In the genomic region with DNA sequence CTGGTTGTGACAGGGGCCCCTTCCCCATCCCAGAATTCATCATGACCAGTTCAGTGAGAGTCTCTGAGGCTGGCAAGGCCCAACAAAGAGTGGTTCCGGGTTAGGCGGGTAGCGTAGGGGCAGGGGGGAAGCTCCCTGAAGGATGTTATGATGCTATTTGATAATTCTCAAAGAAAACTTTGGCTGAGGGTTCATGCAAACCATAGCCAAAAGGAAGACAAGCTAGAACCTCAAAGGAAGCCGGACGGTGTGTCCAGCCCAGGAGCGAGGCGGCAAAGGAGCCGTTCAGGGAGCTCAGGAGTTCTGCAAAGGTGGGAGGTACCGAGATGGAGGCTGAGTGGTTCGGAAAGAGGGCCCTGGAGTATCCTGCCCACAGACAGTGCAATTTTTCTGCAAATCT, we compare ENCODE assay signal across 20 cellular contexts.
DNase-seq lines count a peak whose midpoint lies in the region; ATAC-seq, FAIRE-seq and TF ChIP-seq lines count a peak whose summit lies in the region.
"Had no signal": no experiment of that assay in that cellular context is flagged by ENCODE, and none has a peak within 500 bp of the region (broad histone marks: within the 10 kb centered on the region; RNA-seq: fewer than 3 reads in every experiment).

No MANE protein-coding gene starts in this region.

- peak; percentile 21 for DNase-seq in ecto neural progenitor cell (ENCODE audit: low spot score)
- peak; percentile 64 for DNase-seq in mesenteric fat pad (ENCODE audit: low spot score)
- no peak for DNase-seq in neuronal stem cell (ENCODE audit: low spot score)
- no peak for DNase-seq in NK-92 (lab: John Stamatoyannopoulos, UW; ENCODE audit: unreplicated experiment)
- DNase-seq in CD4-positive, alpha-beta T cell: no peak
- DNase-seq in GM12892 (ENCODE audit: insufficient read length): no peak
- no peak for DNase-seq in pons (ENCODE audit: low spot score)
- DNase-seq: ACHN; BE2C; C1 segment of cervical spinal cord; CD4-positive, CD25-positive, alpha-beta regulatory T cell; DMS153; DMS79; GDM1; GOT3; H7; HFFc6 had no signal

- H3K4me2 ChIP-seq in neuronal stem cell (ENCODE audit: insufficient read depth, low read length, poor library complexity, severe bottlenecking): no peak overlapping the region

- H2AK5ac ChIP-seq in neuronal stem cell (ENCODE audit: low read depth, low read length): no peak overlapping the region

- H4K91ac ChIP-seq in neuronal stem cell (ENCODE audit: low read depth, low read length, poor library complexity): no peak overlapping the region

- peak overlapping the region; percentile 20 for H3K18ac ChIP-seq in neuronal stem cell (ENCODE audit: low read length)

- no peak overlapping the region for H2BK15ac ChIP-seq in neuronal stem cell (ENCODE audit: low read length)

- no peak for ATAC-seq in CD4-positive, alpha-beta T cell (ENCODE audit: poor library complexity)
- ATAC-seq: HCT116 had no signal

- intact Hi-C loops in CD4-positive, alpha-beta T cell (cut with DNase I, micrococcal nuclease): no loop called here

- H3K9ac ChIP-seq in neuronal stem cell (ENCODE audit: low read depth, low read length, poor library complexity): no peak overlapping the region

- H3K23ac ChIP-seq in neuronal stem cell (ENCODE audit: low read depth, low read length, poor library complexity): no peak overlapping the region

- H2AFZ ChIP-seq in neuronal stem cell (ENCODE audit: low read length): no peak overlapping the region

- FAIRE-seq in GM12892 (lab: Jason Lieb, UNC): no peak
- FAIRE-seq: A204.1 had no signal

- no peak overlapping the region for H2BK12ac ChIP-seq in neuronal stem cell (ENCODE audit: low read length)

- no peak overlapping the region for H3K4ac ChIP-seq in neuronal stem cell (ENCODE audit: low read length)

- peaks cover 0 to 5% (median 0%) of the 10 kb centered on the region in 3 experiments for H3K27me3 ChIP-seq in neuronal stem cell (ENCODE audit: control insufficient read depth in 3 of 3, insufficient read depth in 3 of 3, low read depth in 1 of 3, low read length in 3 of 3)
- no peaks in the 10 kb centered on the region for H3K27me3 ChIP-seq in CD4-positive, alpha-beta T cell (ENCODE audit: control insufficient read depth, insufficient read depth, low read length)
- H3K27me3 ChIP-seq: BE2C had no signal

- H3K79me1 ChIP-seq in neuronal stem cell (ENCODE audit: low read depth, low read length): no peaks in the 10 kb centered on the region

- no CpG with 5 or more reads among the region's 10 CpGs for WGBS in neuronal stem cell (ENCODE audit: extremely low coverage in 2 of 2, insufficient read length in 2 of 2, insufficient replicate concordance in 1 of 2), 2 donors

- H3K36me3 Mint-ChIP-seq in CD4-positive, alpha-beta T cell (ENCODE audit: low read depth): no peaks in the 10 kb centered on the region
- H3K36me3 Mint-ChIP-seq: CD4-positive, CD25-positive, alpha-beta regulatory T cell had no signal

- peaks cover 0 to 1% of the 10 kb centered on the region in 2 donors for H3K4me1 ChIP-seq in neuronal stem cell (ENCODE audit: control insufficient read depth in 2 of 2, insufficient read depth in 1 of 2, low read depth in 1 of 2, low read length in 2 of 2)
- H3K4me1 ChIP-seq: BE2C had no signal

- no peak overlapping the region for H4K8ac ChIP-seq in neuronal stem cell (ENCODE audit: low read depth, low read length)

- H3K14ac ChIP-seq in neuronal stem cell (ENCODE audit: low read length): no peak overlapping the region

- H3K4me3 ChIP-seq in neuronal stem cell (ENCODE audit: low read length in 2 of 2): no peak overlapping the region

- no peak overlapping the region for H2BK5ac ChIP-seq in neuronal stem cell (ENCODE audit: low read length)

- no peak for TF ChIP-seq CTCF in CD4-positive, alpha-beta T cell (IDR thresholded peaks at IDR 0.05)

- H3K27ac Mint-ChIP-seq in CD4-positive, alpha-beta T cell: no peak overlapping the region
- H3K27ac Mint-ChIP-seq: CD4-positive, CD25-positive, alpha-beta regulatory T cell; HFFc6 had no signal

- POLR2A ChIA-PET in CD4-positive, alpha-beta T cell (lab: Charles Lee): no interaction called here

- TF ChIP-seq POLR2A in GM12892 (IDR thresholded peaks at IDR 0.05; ENCODE audit: low read depth, low read length): no peak

- no peak overlapping the region for H3K4me3 Mint-ChIP-seq in CD4-positive, alpha-beta T cell
- H3K4me3 Mint-ChIP-seq: CD4-positive, CD25-positive, alpha-beta regulatory T cell; HFFc6 had no signal

- no peak overlapping the region for H3K27ac ChIP-seq in neuronal stem cell (replicated peaks; ENCODE audit: low read length)
- no peak overlapping the region for H3K27ac ChIP-seq in CD4-positive, alpha-beta T cell (ENCODE audit: low read depth, low read length)
- H3K27ac ChIP-seq: HL-60 had no signal

- no peaks in the 10 kb centered on the region for H3K9me3 ChIP-seq in neuronal stem cell (replicated peaks in 1 of 2; ENCODE audit: control insufficient read depth in 2 of 2, insufficient read depth in 1 of 2, low read depth in 1 of 2, low read length in 2 of 2)
- H3K9me3 ChIP-seq in CD4-positive, alpha-beta T cell (ENCODE audit: control insufficient read depth, low read length): no peaks in the 10 kb centered on the region
- H3K9me3 ChIP-seq: BE2C had no signal

- CTCF ChIA-PET in CD4-positive, alpha-beta T cell (lab: Charles Lee): no interaction called here

- H3K36me3 ChIP-seq in neuronal stem cell (replicated peaks in 1 of 2; ENCODE audit: control insufficient read depth in 2 of 2, insufficient read depth in 2 of 2, low read length in 2 of 2): no peaks in the 10 kb centered on the region
- H3K36me3 ChIP-seq: BE2C had no signal

- peaks cover 5% of the 10 kb centered on the region for H3K27me3 Mint-ChIP-seq in CD4-positive, alpha-beta T cell
- H3K27me3 Mint-ChIP-seq: CD4-positive, CD25-positive, alpha-beta regulatory T cell had no signal

- no peaks in the 10 kb centered on the region for H3K4me1 Mint-ChIP-seq in CD4-positive, alpha-beta T cell (ENCODE audit: low read depth)
- H3K4me1 Mint-ChIP-seq: CD4-positive, CD25-positive, alpha-beta regulatory T cell had no signal

- H2BK120ac ChIP-seq in neuronal stem cell (ENCODE audit: low read depth, low read length): no peak overlapping the region

- H3K9me3 Mint-ChIP-seq in CD4-positive, alpha-beta T cell: peaks cover 2% of the 10 kb centered on the region

Comparison
In these comparisons a context has a peak if more than half of its experiments do, and no peak if none do; other contexts are left out.
1. DNase-seq: peak in ecto neural progenitor cell (single experiment) and mesenteric fat pad (single experiment); none in neuronal stem cell (single experiment), NK-92 (single experiment), CD4-positive, alpha-beta T cell (0 of 10), GM12892 (single experiment) and pons (single experiment).